In genomic region chr20:32227744-32228688, GRCh38 we compare ENCODE assay signal across 11 cellular contexts. TPM values are rescaled to one million over a fixed set of nuclear protein-coding genes. Genes with fewer than 3 reads are reported as not detected.
DNase-seq lines count a peak whose midpoint lies in the region; ATAC-seq and TF ChIP-seq lines count a peak whose summit lies in the region.
"Had no signal": no experiment of that assay in that cellular context is flagged by ENCODE, and none has a peak within 500 bp of the region (broad histone marks: within the 10 kb centered on the region; RNA-seq: fewer than 3 reads in every experiment).

No MANE protein-coding gene starts in this region.

- 56% methylated on average over 22 of the region's 22 CpGs for WGBS in right cardiac atrium
- WGBS in esophagus squamous epithelium, 2 donors = 78 to 82% methylated on average over 17 to 18 of the region's 22 CpGs

- no peaks in the 10 kb centered on the region for H3K9me3 ChIP-seq in SK-N-MC (ENCODE audit: low read depth, low read length)
- H3K9me3 ChIP-seq in right cardiac atrium (ENCODE audit: control insufficient read depth, low read length) = no peaks in the 10 kb centered on the region
- H3K9me3 ChIP-seq in skeletal muscle tissue (ENCODE audit: control insufficient read depth in 3 of 3, low read length in 3 of 3) = no peaks in the 10 kb centered on the region
- no peaks in the 10 kb centered on the region for H3K9me3 ChIP-seq in esophagus squamous epithelium

- intact Hi-C loops in right cardiac atrium (cut with DNase I) = no loop called here
- intact Hi-C loops in esophagus squamous epithelium (cut with DNase I) = no loop called here

- DNase-seq in HT-29 (ENCODE audit: low spot score) (peak; percentile 97), SK-N-MC (ENCODE audit: low read depth, low spot score) (peak; percentile 12), right cardiac atrium (peak; percentile 55 to 60 (median 60)), hippocampal formation (lab: John Stamatoyannopoulos, UW) (no peak), esophagus squamous epithelium (lab: John Stamatoyannopoulos, UW) (no peak)
- DNase-seq: activated effector memory CD4-positive, alpha-beta T cell treated with Interleukin-2 at 50 U/mL for 16 hours; glutamatergic neuron; NCI-H2081 treated with DMSO at 0.1 percent for 48 hours; PC-3 had no signal

- H3K36me3 ChIP-seq in SK-N-MC (ENCODE audit: insufficient read depth, low read length) (peaks cover 40% of the 10 kb centered on the region), skeletal muscle tissue (ENCODE audit: control insufficient read depth in 3 of 3, insufficient read depth in 3 of 3, low read length in 3 of 3) (peaks cover 34 to 50% (median 38%) of the 10 kb centered on the region in 3 donors), esophagus squamous epithelium (peaks cover 12 to 88% (median 35%) of the 10 kb centered on the region in 3 donors)

- H3K27ac ChIP-seq in SK-N-MC = peak overlapping the region; percentile 80
- peak overlapping the region; percentile 68 for H3K27ac ChIP-seq in right cardiac atrium (ENCODE audit: low read length)
- no peak overlapping the region for H3K27ac ChIP-seq in skeletal muscle tissue (ENCODE audit: low read depth, low read length)
- no peak overlapping the region for H3K27ac ChIP-seq in esophagus squamous epithelium

- TF ChIP-seq POLR2A in esophagus squamous epithelium (IDR thresholded peaks at IDR 0.05) = no peak

- no peaks in the 10 kb centered on the region for H3K27me3 ChIP-seq in right cardiac atrium (ENCODE audit: control insufficient read depth, insufficient read depth)
- H3K27me3 ChIP-seq in skeletal muscle tissue (ENCODE audit: control insufficient read depth in 3 of 3, insufficient read depth in 3 of 3, low read length in 3 of 3) = no peaks in the 10 kb centered on the region
- H3K27me3 ChIP-seq in esophagus squamous epithelium = no peaks in the 10 kb centered on the region

- H3K9ac ChIP-seq in SK-N-MC (ENCODE audit: insufficient read length) = peak overlapping the region; percentile 43
- peak overlapping the region in 2 of 3 donors; percentile 59 to 68 for H3K9ac ChIP-seq in skeletal muscle tissue (ENCODE audit: low read depth in 1 of 3, low read length in 3 of 3)

- H3K4me3 ChIP-seq in SK-N-MC (no peak overlapping the region), right cardiac atrium (ENCODE audit: low read length) (no peak overlapping the region), skeletal muscle tissue (ENCODE audit: low read length in 3 of 3) (peak overlapping the region in 2 of 3 donors; percentile 7 to 14), esophagus squamous epithelium (no peak overlapping the region)

- no peak for TF ChIP-seq CTCF in esophagus squamous epithelium (IDR thresholded peaks at IDR 0.05)

- peaks cover 2% of the 10 kb centered on the region for H3K4me1 ChIP-seq in right cardiac atrium (ENCODE audit: control insufficient read depth, insufficient read depth, low read length)
- peaks cover 12 to 20% (median 15%) of the 10 kb centered on the region in 3 donors for H3K4me1 ChIP-seq in skeletal muscle tissue (ENCODE audit: control insufficient read depth in 3 of 3, insufficient read depth in 3 of 3, low read length in 3 of 3)
- peaks cover 0 to 17% (median 0%) of the 10 kb centered on the region in 3 donors for H3K4me1 ChIP-seq in esophagus squamous epithelium

- peak; percentile 69 to 83 for ATAC-seq in right cardiac atrium
- no peak for ATAC-seq in GM21717 (IDR thresholded peaks at IDR 0.05; ENCODE audit: unreplicated experiment)
- ATAC-seq: PC-3 had no signal

RNA-seq across cellular contexts. Expression of gene POFUT1, which starts 20.3 kb away (rescaled TPM):
- total RNA-seq in HT-29 (2014; rRNA removed; shearing (Covaris generic)) = 44.6 and 56.1 TPM in 2 replicates
- 10 to 100 TPM; 27.3 to 29.3 (median 28.0) TPM for total RNA-seq in right cardiac atrium
- polyA plus RNA-seq in right cardiac atrium = 16.6 TPM
- total RNA-seq in skeletal muscle tissue = 20.4 TPM
- 10 to 100 TPM; 15.7 to 29.6 (median 18.1) TPM for total RNA-seq in esophagus squamous epithelium

RNA-seq across cellular contexts. Expression of gene PLAGL2, which starts 20.5 kb away (rescaled TPM):
- total RNA-seq in HT-29 (2014; rRNA removed; shearing (Covaris generic)) = 6.9 and 7.9 TPM in 2 replicates
- total RNA-seq in right cardiac atrium (1 to 10 TPM; 6.3 to 7.8 (median 6.8) TPM), skeletal muscle tissue (2.1 TPM), esophagus squamous epithelium (10 to 100 TPM in 2 of 4 donors, 1 to 10 TPM in 2; 6.2 to 14.0 (median 11.2) TPM)
- 4.1 TPM for polyA plus RNA-seq in right cardiac atrium

RNA-seq across cellular contexts. Expression of gene KIF3B, which starts 49.4 kb away (rescaled TPM):
- 22.7 and 24.8 TPM in 2 replicates for total RNA-seq in HT-29 (2014; rRNA removed; shearing (Covaris generic))
- total RNA-seq in right cardiac atrium = 10 to 100 TPM; 13.0 to 21.1 (median 14.0) TPM
- polyA plus RNA-seq in right cardiac atrium = 5.2 TPM
- 10.4 TPM for total RNA-seq in skeletal muscle tissue
- total RNA-seq in esophagus squamous epithelium = 10 to 100 TPM in 2 of 4 donors, 1 to 10 TPM in 2; 8.5 to 14.1 (median 11.4) TPM

Comparison
In these comparisons a context has a peak if more than half of its experiments do, and no peak if none do; other contexts are left out.
1. DNase-seq: peak in HT-29 (single experiment), SK-N-MC (single experiment) and right cardiac atrium (3 of 3); none in hippocampal formation (0 of 2) and esophagus squamous epithelium (single experiment).
2. H3K27ac ChIP-seq: peak in SK-N-MC (single experiment) and right cardiac atrium (single experiment); none in skeletal muscle tissue (single experiment) and esophagus squamous epithelium (0 of 4).
3. H3K4me3 ChIP-seq: peak in skeletal muscle tissue (2 of 3); none in SK-N-MC (single experiment), right cardiac atrium (single experiment) and esophagus squamous epithelium (0 of 4).